Comparison of ENCODE assay signal across 1 cellular context in genomic region chr4:168637872-168638756, GRCh38.
A peak's percentile ranks its signal among the peaks of the same experiment; 100 is the strongest.
TF ChIP-seq lines count a peak whose summit lies in the region.

No MANE protein-coding gene starts in this region.

TF ChIP-seq in SK-N-SH, 30 proteins besides CTCF, POLR2A, EP300 and RAD21 (continued from another document):
- TF ChIP-seq PBX3 (IDR thresholded peaks at IDR 0.05) = 0 out of 2 replicates have a peak, but pooled peaks have one; percentile 16
- peak; percentile 71 for TF ChIP-seq TCF12 (IDR thresholded peaks at IDR 0.05)
- no peak for TF ChIP-seq RCOR1 (IDR thresholded peaks at IDR 0.05; ENCODE audit: low read length)
- no peak for TF ChIP-seq IRF3 (IDR thresholded peaks at IDR 0.05; ENCODE audit: low read depth, low read length)
- no peak for TF ChIP-seq EZH2phosphoT487 (IDR thresholded peaks at IDR 0.05; ENCODE audit: borderline replicate concordance, low read depth)
- no peak for TF ChIP-seq SIN3A (IDR thresholded peaks at IDR 0.05; ENCODE audit: borderline replicate concordance, low read depth, low read length)
- no peak for TF ChIP-seq ELF1 (IDR thresholded peaks at IDR 0.05)
- no peak for TF ChIP-seq GATA2 (CRISPR knock-in tag; IDR thresholded peaks at IDR 0.05)
- TF ChIP-seq POLR2AphosphoS5 (IDR thresholded peaks at IDR 0.05; ENCODE audit: low read depth, low read length) = no peak
- TF ChIP-seq USF2 (IDR thresholded peaks at IDR 0.05; ENCODE audit: borderline replicate concordance, low read depth, low read length) = no peak
- no peak for TF ChIP-seq NRF1 (IDR thresholded peaks at IDR 0.05; ENCODE audit: low read depth, low read length)
- no peak for TF ChIP-seq FOSL2 (IDR thresholded peaks at IDR 0.05; ENCODE audit: borderline replicate concordance, low read depth)
- TF ChIP-seq USF1 (IDR thresholded peaks at IDR 0.05; ENCODE audit: borderline replicate concordance, low read depth) = no peak
- no peak for TF ChIP-seq FOXJ3 (CRISPR knock-in tag; IDR thresholded peaks at IDR 0.05)
- no peak for TF ChIP-seq MEF2A (IDR thresholded peaks at IDR 0.05; ENCODE audit: borderline replicate concordance, low read depth)
- TF ChIP-seq FOXM1 (IDR thresholded peaks at IDR 0.05; ENCODE audit: low read depth) = no peak
- TF ChIP-seq SMC3 (IDR thresholded peaks at IDR 0.05; ENCODE audit: low read depth, low read length) = no peak
- TF ChIP-seq YY1 (IDR thresholded peaks at IDR 0.05; ENCODE audit: low read depth) = no peak
- no peak for TF ChIP-seq MXI1 (IDR thresholded peaks at IDR 0.05; ENCODE audit: low read depth, low read length)
